In genomic region chr17:7688808-7689316, GRCh38 we compare ENCODE assay signal across 8 cellular contexts. TPM values are rescaled to one million over a fixed set of nuclear protein-coding genes. Genes with fewer than 3 reads are reported as not detected.
DNase-seq lines count a peak whose midpoint lies in the region; ATAC-seq, FAIRE-seq and TF ChIP-seq lines count a peak whose summit lies in the region.

No MANE protein-coding gene starts in this region.

- H3K9me3 ChIP-seq in adipocyte (ENCODE audit: control insufficient read depth, low read length) (no peaks in the 10 kb centered on the region), HepG2 (ENCODE audit: low read length) (no peaks in the 10 kb centered on the region), thoracic aorta (no peaks in the 10 kb centered on the region)

- in situ Hi-C loops in HepG2 (cut with HindIII; ENCODE audit: extremely low pct_ligation_motif_present, low pct_unique_long_range_greater_than_20kb) = loop anchor here (5.0 kb wide), 2 partner anchors 57 to 102 kb away; partner anchors contain the start of gene SHBG

- H3K9ac ChIP-seq in adipocyte (ENCODE audit: low read length) = peak overlapping the region; percentile 89
- peak overlapping the region; percentile 90 for H3K9ac ChIP-seq in HepG2 (ENCODE audit: insufficient read depth, low read depth, low read length)

- TF ChIP-seq EP300 in HepG2 (IDR thresholded peaks at IDR 0.05; ENCODE audit: low read depth in 2 of 2, low read length in 2 of 2) = no peak
- no peak for TF ChIP-seq EP300 in HepG2 (CRISPR knock-in tag; IDR thresholded peaks at IDR 0.05; ENCODE audit: borderline replicate concordance)

- ATAC-seq in HepG2 = no peak
- no peak for ATAC-seq in thoracic aorta (ENCODE audit: insufficient number of reproducible peaks, low FRiP score, low read depth)
- ATAC-seq in HG02840 (IDR thresholded peaks at IDR 0.05; ENCODE audit: low FRiP score, unreplicated experiment) = no peak
- ATAC-seq in GM18873 (IDR thresholded peaks at IDR 0.05; ENCODE audit: low FRiP score, unreplicated experiment) = no peak

- intact Hi-C loops in activated CD4-positive, alpha-beta T cell treated with anti-CD3 and anti-CD28 coated beads, Interleukin-2, amount 10 ng/mL, durations not matched to agents 24 days and 14 days (cut with micrococcal nuclease) = loop anchor here (1.0 to 10.0 kb wide), 9 partner anchors 28 to 466 kb away; partner anchors contain the start of genes CHD3, CNTROB, CTDNEP1 and DNAH2
- intact Hi-C loops in HepG2 (cut with micrococcal nuclease; ENCODE audit: unreplicated experiment) = loop anchor here (5.0 kb wide), 2 partner anchors 57 to 117 kb away; partner anchors contain the start of gene SHBG

- H3K27me3 ChIP-seq in adipocyte (replicated peaks; ENCODE audit: control insufficient read depth, insufficient read depth, low read length) = no peaks in the 10 kb centered on the region
- H3K27me3 ChIP-seq in HepG2 (ENCODE audit: control insufficient read depth in 1 of 2, insufficient read depth in 2 of 2, low read length in 2 of 2) = no peaks in the 10 kb centered on the region; a peak in 1 of 5 replicates
- H3K27me3 ChIP-seq in thoracic aorta (replicated peaks; ENCODE audit: insufficient read depth) = no peaks in the 10 kb centered on the region

- TF ChIP-seq CTCF in HepG2 (CRISPR knock-in tag; IDR thresholded peaks at IDR 0.05) (no peak), thoracic aorta (IDR thresholded peaks at IDR 0.05) (no peak)

- H3K36me3 Mint-ChIP-seq in activated CD4-positive, alpha-beta T cell treated with anti-CD3 and anti-CD28 coated beads, Interleukin-2, amount 10 ng/mL, durations not matched to agents 24 days and 14 days (ENCODE audit: low read depth) = peaks cover 36% of the 10 kb centered on the region

- WGBS in HepG2 (ENCODE audit: low lambda C conversion rate) = 3% methylated on average over 13 of the region's 13 CpGs

- peaks cover 25% of the 10 kb centered on the region for H3K4me1 ChIP-seq in adipocyte (ENCODE audit: control insufficient read depth, insufficient read depth, low read length)
- peaks cover 30% of the 10 kb centered on the region for H3K4me1 ChIP-seq in HepG2 (ENCODE audit: insufficient read depth, low read length)
- peaks cover 14 to 23% of the 10 kb centered on the region in 2 donors for H3K4me1 ChIP-seq in thoracic aorta (ENCODE audit: control insufficient read depth in 1 of 2, low read depth in 2 of 2)

- TF ChIP-seq POLR2A in HepG2 (IDR thresholded peaks at IDR 0.05; ENCODE audit: insufficient read depth in 1 of 2, low read depth in 2 of 2, low read length in 2 of 2) = no peak

- peak overlapping the region; percentile 93 for H3K4me3 Mint-ChIP-seq in activated CD4-positive, alpha-beta T cell treated with anti-CD3 and anti-CD28 coated beads, Interleukin-2, amount 10 ng/mL, durations not matched to agents 24 days and 14 days

- DNase-seq in activated CD4-positive, alpha-beta T cell treated with anti-CD3 and anti-CD28 coated beads, Interleukin-2, amount 10 ng/mL, durations not matched to agents 24 days and 14 days = peak; percentile 63
- DNase-seq in activated CD4-positive, alpha-beta T cell treated with anti-CD3 and anti-CD28 coated beads, Interleukin-2, amount 50 U/mL, for 4 hours = no peak
- DNase-seq in adipocyte (ENCODE audit: low read depth) (no peak), HepG2 (ENCODE audit: low spot score) (no peak), thoracic aorta (ENCODE audit: low spot score) (no peak), NCI-H187 (lab: John Stamatoyannopoulos, UW) (no peak)

- peak overlapping the region; percentile 97 for H3K27ac Mint-ChIP-seq in activated CD4-positive, alpha-beta T cell treated with anti-CD3 and anti-CD28 coated beads, Interleukin-2, amount 10 ng/mL, durations not matched to agents 24 days and 14 days

- H3K36me3 ChIP-seq in adipocyte (ENCODE audit: control insufficient read depth, insufficient read depth, low read length, severe bottlenecking) = no peaks in the 10 kb centered on the region
- no peaks in the 10 kb centered on the region; a peak in 1 of 5 replicates for H3K36me3 ChIP-seq in HepG2 (replicated peaks in 1 of 2; ENCODE audit: control insufficient read depth in 1 of 2, insufficient read depth in 2 of 2, low read length in 2 of 2)
- H3K36me3 ChIP-seq in thoracic aorta = no peaks in the 10 kb centered on the region

- no peaks in the 10 kb centered on the region; the same call in 1 of the 2 replicates for H4K20me1 ChIP-seq in HepG2 (ENCODE audit: insufficient read depth, low read length)

- H3K4me1 Mint-ChIP-seq in activated CD4-positive, alpha-beta T cell treated with anti-CD3 and anti-CD28 coated beads, Interleukin-2, amount 10 ng/mL, durations not matched to agents 24 days and 14 days = peaks cover 24% of the 10 kb centered on the region

- TF ChIP-seq RAD21 in HepG2 (CRISPR knock-in tag; IDR thresholded peaks at IDR 0.05) = no peak

- H3K4me3 ChIP-seq in adipocyte (ENCODE audit: low read length) (peak overlapping the region; percentile 95), HepG2 (replicated peaks in 1 of 3; ENCODE audit: insufficient read depth in 1 of 3, low read depth in 2 of 3, low read length in 3 of 3) (peak overlapping the region; percentile 70 to 93 (median 91)), thoracic aorta (peak overlapping the region; percentile 88)

- H3K79me2 ChIP-seq in HepG2 (ENCODE audit: insufficient read depth, low read length) = peaks cover 40% of the 10 kb centered on the region

- no peak for FAIRE-seq in HepG2 (lab: Jason Lieb, UNC)

- POLR2A ChIA-PET in HepG2 (lab: Yijun Ruan, JAX) = interaction anchor here (0.9 to 5.5 kb wide), 8 partner anchors 16 to 295 kb away, joined by 3 to 89 read pairs (median 6); partner anchors contain the start of genes MPDU1, PLSCR3 and TMEM256

- no peak overlapping the region for H2AFZ ChIP-seq in HepG2 (ENCODE audit: low read length)

- CTCF ChIA-PET in HepG2 (lab: Yijun Ruan, JAX; ENCODE audit: low intra/inter-chr PET ratio, low total read pairs) = interaction anchor here (1.3 to 1.8 kb wide), 2 partner anchors 29 to 54 kb away, joined by 5 to 12 read pairs; partner anchors contain the start of gene DNAH2

- H3K9me3 Mint-ChIP-seq in activated CD4-positive, alpha-beta T cell treated with anti-CD3 and anti-CD28 coated beads, Interleukin-2, amount 10 ng/mL, durations not matched to agents 24 days and 14 days = no peaks in the 10 kb centered on the region

- peak overlapping the region; percentile 98 for H3K4me2 ChIP-seq in HepG2 (ENCODE audit: low read depth, low read length)

- no peaks in the 10 kb centered on the region for H3K27me3 Mint-ChIP-seq in activated CD4-positive, alpha-beta T cell treated with anti-CD3 and anti-CD28 coated beads, Interleukin-2, amount 10 ng/mL, durations not matched to agents 24 days and 14 days

- BruUV-seq in HepG2 (replicated peaks; lab: Mats Ljungman, UMichigan) = no TSS peak

- H3K27ac ChIP-seq in HepG2 (ENCODE audit: extremely low read length, insufficient read depth, low read length) (peak overlapping the region; percentile 76), thoracic aorta (peak overlapping the region; percentile 29 to 54)

RNA-seq across cellular contexts. Expression of gene WRAP53, which starts 0.6 kb away (rescaled TPM):
- 33.8 and 35.0 TPM in 2 replicates for total RNA-seq in activated CD4-positive, alpha-beta T cell treated with anti-CD3 and anti-CD28 coated beads, Interleukin-2, amount 10 ng/mL, durations not matched to agents 24 days and 14 days
- total RNA-seq in HepG2 (2016; rRNA removed; fragmentation: Illumina TruSeq; extraction: Trizol) (18.1 and 19.5 TPM in 2 replicates), thoracic aorta (1 to 10 TPM; 2.9 to 3.4 TPM)
- total RNA-seq in HepG2 (2016; cell fraction: cytosol; rRNA removed; fragmentation: Illumina TruSeq; extraction: Trizol; ENCODE audit: low read depth) = 8.6 and 9.4 TPM in 2 replicates
- total RNA-seq in HepG2 (2016; cell fraction: insoluble cytoplasmic fraction; rRNA removed; fragmentation: Illumina TruSeq; extraction: Trizol) = 17.9 and 22.2 TPM in 2 replicates
- 8.1 and 11.5 TPM in 2 replicates for total RNA-seq in HepG2 (2016; cell fraction: membrane; rRNA removed; fragmentation: Illumina TruSeq; extraction: Trizol)
- total RNA-seq in HepG2 (2016; cell fraction: nucleus; rRNA removed; fragmentation: Illumina TruSeq; extraction: Trizol) = 12.1 and 15.8 TPM in 2 replicates
- polyA plus RNA-seq in HepG2 (2011; rRNA removed) = 7.0 and 7.2 TPM in 2 replicates
- polyA plus RNA-seq in HepG2 (2011; cell fraction: cytosol; rRNA removed) = 4.4 and 7.1 TPM in 2 replicates
- polyA plus RNA-seq in HepG2 (2011; cell fraction: nucleus; rRNA removed) = 11.7 and 15.9 TPM in 2 replicates
- 5.6 and 6.3 TPM in 2 replicates for polyA plus RNA-seq in HepG2 (2012)
- 7.7 and 8.3 TPM in 2 replicates for polyA plus RNA-seq in HepG2 (2016; cell fraction: cytosol; fragmentation: Illumina TruSeq; extraction: Trizol; ENCODE audit: low read depth)
- polyA plus RNA-seq in HepG2 (2016; cell fraction: insoluble cytoplasmic fraction; fragmentation: Illumina TruSeq; extraction: Trizol; ENCODE audit: low read depth) = 16.8 and 21.2 TPM in 2 replicates
- polyA plus RNA-seq in HepG2 (2016; cell fraction: membrane; fragmentation: Illumina TruSeq; extraction: Trizol; ENCODE audit: low read depth) = 8.3 and 11.4 TPM in 2 replicates
- 20.5 and 21.7 TPM in 2 replicates for polyA plus RNA-seq in HepG2 (2016; cell fraction: nucleus; fragmentation: Illumina TruSeq; extraction: Trizol; ENCODE audit: insufficient read depth, low read depth)
- polyA minus RNA-seq in HepG2 (2011; rRNA and poly(A)+ RNA removed; ENCODE audit: low replicate concordance) = 11.5 and 30.5 TPM in 2 replicates
- polyA minus RNA-seq in HepG2 (2011; cell fraction: cytosol; rRNA and poly(A)+ RNA removed) = 4.7 and 5.5 TPM in 2 replicates
- 6.0 and 6.4 TPM in 2 replicates for polyA minus RNA-seq in HepG2 (2011; cell fraction: nucleus; rRNA and poly(A)+ RNA removed)

RNA-seq across cellular contexts. Expression of gene TP53, which starts 1.6 kb away (rescaled TPM):
- total RNA-seq in activated CD4-positive, alpha-beta T cell treated with anti-CD3 and anti-CD28 coated beads, Interleukin-2, amount 10 ng/mL, durations not matched to agents 24 days and 14 days = 177 and 178 TPM in 2 replicates
- total RNA-seq in HepG2 (2016; rRNA removed; fragmentation: Illumina TruSeq; extraction: Trizol) (29.9 and 35.0 TPM in 2 replicates), thoracic aorta (10 to 100 TPM; 16.8 to 23.7 TPM)
- total RNA-seq in HepG2 (2016; cell fraction: cytosol; rRNA removed; fragmentation: Illumina TruSeq; extraction: Trizol; ENCODE audit: low read depth) = 7.4 and 8.1 TPM in 2 replicates
- total RNA-seq in HepG2 (2016; cell fraction: insoluble cytoplasmic fraction; rRNA removed; fragmentation: Illumina TruSeq; extraction: Trizol) = 30.5 and 32.0 TPM in 2 replicates
- 23.8 and 26.1 TPM in 2 replicates for total RNA-seq in HepG2 (2016; cell fraction: membrane; rRNA removed; fragmentation: Illumina TruSeq; extraction: Trizol)
- total RNA-seq in HepG2 (2016; cell fraction: nucleus; rRNA removed; fragmentation: Illumina TruSeq; extraction: Trizol) = 19.9 and 21.8 TPM in 2 replicates
- 17.1 and 19.8 TPM in 2 replicates for polyA plus RNA-seq in HepG2 (2011; rRNA removed)
- polyA plus RNA-seq in HepG2 (2011; cell fraction: cytosol; rRNA removed) = 14.9 and 15.3 TPM in 2 replicates
- polyA plus RNA-seq in HepG2 (2011; cell fraction: nucleus; rRNA removed) = 24.8 and 25.1 TPM in 2 replicates
- polyA plus RNA-seq in HepG2 (2012) = 23.2 and 32.7 TPM in 2 replicates
- polyA plus RNA-seq in HepG2 (2016; cell fraction: cytosol; fragmentation: Illumina TruSeq; extraction: Trizol; ENCODE audit: low read depth) = 4.3 and 5.3 TPM in 2 replicates
- polyA plus RNA-seq in HepG2 (2016; cell fraction: insoluble cytoplasmic fraction; fragmentation: Illumina TruSeq; extraction: Trizol; ENCODE audit: low read depth) = 40.7 and 45.0 TPM in 2 replicates
- polyA plus RNA-seq in HepG2 (2016; cell fraction: membrane; fragmentation: Illumina TruSeq; extraction: Trizol; ENCODE audit: low read depth) = 13.3 and 15.8 TPM in 2 replicates
- polyA plus RNA-seq in HepG2 (2016; cell fraction: nucleus; fragmentation: Illumina TruSeq; extraction: Trizol; ENCODE audit: insufficient read depth, low read depth) = 36.9 and 39.3 TPM in 2 replicates
- polyA minus RNA-seq in HepG2 (2011; rRNA and poly(A)+ RNA removed; ENCODE audit: low replicate concordance) = 22.4 and 24.9 TPM in 2 replicates
- polyA minus RNA-seq in HepG2 (2011; cell fraction: cytosol; rRNA and poly(A)+ RNA removed) = 18.2 and 23.9 TPM in 2 replicates
- polyA minus RNA-seq in HepG2 (2011; cell fraction: nucleus; rRNA and poly(A)+ RNA removed) = 13.0 and 14.8 TPM in 2 replicates

RNA-seq across cellular contexts. Expression of gene EFNB3, which starts 16.1 kb away (rescaled TPM):
- 0.05 TPM in 1 of 2 replicates, not detected in the other for total RNA-seq in activated CD4-positive, alpha-beta T cell treated with anti-CD3 and anti-CD28 coated beads, Interleukin-2, amount 10 ng/mL, durations not matched to agents 24 days and 14 days
- total RNA-seq in HepG2 (2016; rRNA removed; fragmentation: Illumina TruSeq; extraction: Trizol) (0.07 TPM in 1 of 2 replicates, not detected in the other), thoracic aorta (not detected)
- total RNA-seq in HepG2 (2016; cell fraction: cytosol; rRNA removed; fragmentation: Illumina TruSeq; extraction: Trizol; ENCODE audit: low read depth) = not detected in 2 replicates
- not detected in 2 replicates for total RNA-seq in HepG2 (2016; cell fraction: insoluble cytoplasmic fraction; rRNA removed; fragmentation: Illumina TruSeq; extraction: Trizol)
- total RNA-seq in HepG2 (2016; cell fraction: membrane; rRNA removed; fragmentation: Illumina TruSeq; extraction: Trizol) = 0.06 and 0.14 TPM in 2 replicates
- total RNA-seq in HepG2 (2016; cell fraction: nucleus; rRNA removed; fragmentation: Illumina TruSeq; extraction: Trizol) = not detected in 2 replicates
- polyA plus RNA-seq in HepG2 (2011; rRNA removed) = 0.18 and 0.25 TPM in 2 replicates
- 0.24 and 0.29 TPM in 2 replicates for polyA plus RNA-seq in HepG2 (2011; cell fraction: cytosol; rRNA removed)
- 0.27 and 0.40 TPM in 2 replicates for polyA plus RNA-seq in HepG2 (2011; cell fraction: nucleus; rRNA removed)
- polyA plus RNA-seq in HepG2 (2012) = 0.12 and 0.17 TPM in 2 replicates
- 0.03 TPM in 1 of 2 replicates, not detected in the other for polyA plus RNA-seq in HepG2 (2016; cell fraction: cytosol; fragmentation: Illumina TruSeq; extraction: Trizol; ENCODE audit: low read depth)
- 0.13 and 0.14 TPM in 2 replicates for polyA plus RNA-seq in HepG2 (2016; cell fraction: insoluble cytoplasmic fraction; fragmentation: Illumina TruSeq; extraction: Trizol; ENCODE audit: low read depth)
- polyA plus RNA-seq in HepG2 (2016; cell fraction: membrane; fragmentation: Illumina TruSeq; extraction: Trizol; ENCODE audit: low read depth) = 0.07 TPM in 1 of 2 replicates, not detected in the other
- polyA plus RNA-seq in HepG2 (2016; cell fraction: nucleus; fragmentation: Illumina TruSeq; extraction: Trizol; ENCODE audit: insufficient read depth, low read depth) = 0.14 and 0.19 TPM in 2 replicates
- 0.18 and 0.21 TPM in 2 replicates for polyA minus RNA-seq in HepG2 (2011; rRNA and poly(A)+ RNA removed; ENCODE audit: low replicate concordance)
- 0.20 and 0.26 TPM in 2 replicates for polyA minus RNA-seq in HepG2 (2011; cell fraction: cytosol; rRNA and poly(A)+ RNA removed)
- polyA minus RNA-seq in HepG2 (2011; cell fraction: nucleus; rRNA and poly(A)+ RNA removed) = not detected in 2 replicates

RNA-seq across cellular contexts. Expression of gene DNAH2, which starts 28.7 kb away (rescaled TPM):
- not detected in 2 replicates for total RNA-seq in activated CD4-positive, alpha-beta T cell treated with anti-CD3 and anti-CD28 coated beads, Interleukin-2, amount 10 ng/mL, durations not matched to agents 24 days and 14 days
- total RNA-seq in HepG2 (2016; rRNA removed; fragmentation: Illumina TruSeq; extraction: Trizol) (not detected in 2 replicates), thoracic aorta (under 1 TPM in 1 of 2 donors, not detected in 1; under 0.01 TPM)
- not detected in 2 replicates for total RNA-seq in HepG2 (2016; cell fraction: cytosol; rRNA removed; fragmentation: Illumina TruSeq; extraction: Trizol; ENCODE audit: low read depth)
- under 0.01 TPM in 1 of 2 replicates, not detected in the other for total RNA-seq in HepG2 (2016; cell fraction: insoluble cytoplasmic fraction; rRNA removed; fragmentation: Illumina TruSeq; extraction: Trizol)
- not detected in 2 replicates for total RNA-seq in HepG2 (2016; cell fraction: membrane; rRNA removed; fragmentation: Illumina TruSeq; extraction: Trizol)
- not detected in 2 replicates for total RNA-seq in HepG2 (2016; cell fraction: nucleus; rRNA removed; fragmentation: Illumina TruSeq; extraction: Trizol)
- polyA plus RNA-seq in HepG2 (2011; rRNA removed) = not detected in 2 replicates
- polyA plus RNA-seq in HepG2 (2011; cell fraction: cytosol; rRNA removed) = under 0.01 and 0.01 TPM in 2 replicates
- polyA plus RNA-seq in HepG2 (2011; cell fraction: nucleus; rRNA removed) = 0.03 and 0.05 TPM in 2 replicates
- polyA plus RNA-seq in HepG2 (2012) = 0.01 and 0.04 TPM in 2 replicates
- polyA plus RNA-seq in HepG2 (2016; cell fraction: cytosol; fragmentation: Illumina TruSeq; extraction: Trizol; ENCODE audit: low read depth) = not detected in 2 replicates
- polyA plus RNA-seq in HepG2 (2016; cell fraction: insoluble cytoplasmic fraction; fragmentation: Illumina TruSeq; extraction: Trizol; ENCODE audit: low read depth) = not detected in 2 replicates
- not detected in 2 replicates for polyA plus RNA-seq in HepG2 (2016; cell fraction: membrane; fragmentation: Illumina TruSeq; extraction: Trizol; ENCODE audit: low read depth)
- not detected in 2 replicates for polyA plus RNA-seq in HepG2 (2016; cell fraction: nucleus; fragmentation: Illumina TruSeq; extraction: Trizol; ENCODE audit: insufficient read depth, low read depth)
- 5.1 TPM in 1 of 2 replicates, not detected in the other for polyA minus RNA-seq in HepG2 (2011; rRNA and poly(A)+ RNA removed; ENCODE audit: low replicate concordance)
- not detected in 2 replicates for polyA minus RNA-seq in HepG2 (2011; cell fraction: cytosol; rRNA and poly(A)+ RNA removed)
- under 0.01 TPM in 1 of 2 replicates, not detected in the other for polyA minus RNA-seq in HepG2 (2011; cell fraction: nucleus; rRNA and poly(A)+ RNA removed)

RNA-seq across cellular contexts. Expression of gene ATP1B2, which starts 38.1 kb away (rescaled TPM):
- 0.14 and 0.37 TPM in 2 replicates for total RNA-seq in activated CD4-positive, alpha-beta T cell treated with anti-CD3 and anti-CD28 coated beads, Interleukin-2, amount 10 ng/mL, durations not matched to agents 24 days and 14 days
- total RNA-seq in HepG2 (2016; rRNA removed; fragmentation: Illumina TruSeq; extraction: Trizol) (not detected in 2 replicates), thoracic aorta (1 to 10 TPM; 1.1 to 1.4 TPM)
- total RNA-seq in HepG2 (2016; cell fraction: cytosol; rRNA removed; fragmentation: Illumina TruSeq; extraction: Trizol; ENCODE audit: low read depth) = not detected in 2 replicates
- total RNA-seq in HepG2 (2016; cell fraction: insoluble cytoplasmic fraction; rRNA removed; fragmentation: Illumina TruSeq; extraction: Trizol) = not detected in 2 replicates
- total RNA-seq in HepG2 (2016; cell fraction: membrane; rRNA removed; fragmentation: Illumina TruSeq; extraction: Trizol) = not detected in 2 replicates
- total RNA-seq in HepG2 (2016; cell fraction: nucleus; rRNA removed; fragmentation: Illumina TruSeq; extraction: Trizol) = not detected in 2 replicates
- polyA plus RNA-seq in HepG2 (2011; rRNA removed) = 0.04 TPM in 1 of 2 replicates, not detected in the other
- 0.03 TPM in 1 of 2 replicates, not detected in the other for polyA plus RNA-seq in HepG2 (2011; cell fraction: cytosol; rRNA removed)
- polyA plus RNA-seq in HepG2 (2011; cell fraction: nucleus; rRNA removed) = not detected in 2 replicates
- 0.12 and 0.25 TPM in 2 replicates for polyA plus RNA-seq in HepG2 (2012)
- not detected in 2 replicates for polyA plus RNA-seq in HepG2 (2016; cell fraction: cytosol; fragmentation: Illumina TruSeq; extraction: Trizol; ENCODE audit: low read depth)
- 0.51 TPM in 1 of 2 replicates, not detected in the other for polyA plus RNA-seq in HepG2 (2016; cell fraction: insoluble cytoplasmic fraction; fragmentation: Illumina TruSeq; extraction: Trizol; ENCODE audit: low read depth)
- not detected in 2 replicates for polyA plus RNA-seq in HepG2 (2016; cell fraction: membrane; fragmentation: Illumina TruSeq; extraction: Trizol; ENCODE audit: low read depth)
- 0.19 TPM in 1 of 2 replicates, not detected in the other for polyA plus RNA-seq in HepG2 (2016; cell fraction: nucleus; fragmentation: Illumina TruSeq; extraction: Trizol; ENCODE audit: insufficient read depth, low read depth)
- polyA minus RNA-seq in HepG2 (2011; rRNA and poly(A)+ RNA removed; ENCODE audit: low replicate concordance) = not detected in 2 replicates
- not detected in 2 replicates for polyA minus RNA-seq in HepG2 (2011; cell fraction: cytosol; rRNA and poly(A)+ RNA removed)
- not detected in 2 replicates for polyA minus RNA-seq in HepG2 (2011; cell fraction: nucleus; rRNA and poly(A)+ RNA removed)
